9 cellular contexts compared by ENCODE assay signal in genomic region chr3:52606373-52607085, GRCh38.
A peak's percentile ranks its signal among the peaks of the same experiment; 100 is the strongest.
DNase-seq lines count a peak whose midpoint lies in the region; ATAC-seq lines count a peak whose summit lies in the region.
"Had no signal": no experiment of that assay in that cellular context is flagged by ENCODE, and none has a peak within 500 bp of the region (broad histone marks: within the 10 kb centered on the region; RNA-seq: fewer than 3 reads in every experiment).

No MANE protein-coding gene starts in this region.

- ATAC-seq in GM21360 (IDR thresholded peaks at IDR 0.05; ENCODE audit: unreplicated experiment), result no peak

- peak; percentile 65 for DNase-seq in Caki2 (ENCODE audit: low read depth)
- DNase-seq in NCI-H2029 (lab: John Stamatoyannopoulos, UW), result peak; percentile 74
- DNase-seq in cerebellar cortex (ENCODE audit: low spot score), result peak; percentile 93
- DNase-seq in lung microvascular endothelial cell (ENCODE audit: low read depth in 2 of 2), result peak; percentile 46 to 91
- no peak for DNase-seq in NCI-H446 treated with DMSO at 0.1 percent for 48 hours (lab: John Stamatoyannopoulos, UW)
- DNase-seq in stimulated activated CD4-positive, alpha-beta T cell treated with anti-CD3 and anti-CD28 coated beads, Interleukin-15, amount 100 ng/mL, for 24 hours, result no peak
- no peak for DNase-seq in NK-92 (lab: John Stamatoyannopoulos, UW; ENCODE audit: unreplicated experiment)
- DNase-seq: activated CD4-positive, alpha-beta T cell treated with anti-CD3 and anti-CD28 coated beads, Interleukin-2, amount 50 U/mL, for 48 hours had no signal

- in situ Hi-C loops in Caki2 (cut with HindIII; ENCODE audit: low pct_unique_long_range_greater_than_20kb, low sequenced_read_pairs), result no loop called here

Comparison
In these comparisons a context has a peak if more than half of its experiments do, and no peak if none do; other contexts are left out.
1. DNase-seq: peak in Caki2 (single experiment), NCI-H2029 (single experiment), cerebellar cortex (single experiment) and lung microvascular endothelial cell (2 of 2); none in NCI-H446 treated with DMSO at 0.1 percent for 48 hours (single experiment), stimulated activated CD4-positive, alpha-beta T cell treated with anti-CD3 and anti-CD28 coated beads, Interleukin-15, amount 100 ng/mL, for 24 hours (single experiment) and NK-92 (single experiment).